Comparison of ENCODE assay signal across 11 cellular contexts in genomic region chrX:40166582-40166981, GRCh38.
DNase-seq lines count a peak whose midpoint lies in the region; ATAC-seq lines count a peak whose summit lies in the region.
"Had no signal": no experiment of that assay in that cellular context is flagged by ENCODE, and none has a peak within 500 bp of the region (broad histone marks: within the 10 kb centered on the region; RNA-seq: fewer than 3 reads in every experiment).

No MANE protein-coding gene starts in this region.

- H3K4me3 ChIP-seq in BLaER1, result no peak overlapping the region; the same call in 1 of the 2 replicates
- H3K4me3 ChIP-seq in GM23248, result peak overlapping the region; percentile 61
- H3K4me3 ChIP-seq in iPS-20b (ENCODE audit: low read length), result peak overlapping the region; percentile 60; the same call in 1 of the 2 replicates

- H3K9me3 ChIP-seq in BLaER1, result peaks cover 16% of the 10 kb centered on the region; the same call in 1 of the 2 replicates
- H3K9me3 ChIP-seq in GM23248 (ENCODE audit: low read depth), result no peaks in the 10 kb centered on the region
- H3K9me3 ChIP-seq in iPS-20b (ENCODE audit: insufficient read depth, low read depth, low read length), result no peaks in the 10 kb centered on the region
- H3K9me3 ChIP-seq: pancreas had no signal

- peak overlapping the region; percentile 58; the same call in 1 of the 2 replicates for H2AFZ ChIP-seq in GM23248

- no peaks in the 10 kb centered on the region for H3K9me2 ChIP-seq in GM23248 (ENCODE audit: insufficient read depth)

- H3K4me2 ChIP-seq in BLaER1 (peak overlapping the region; percentile 83), GM23248 (ENCODE audit: unreplicated experiment) (peak overlapping the region; percentile 83)

- peak; percentile 85 for DNase-seq in GM23248
- DNase-seq in T1000 (lab: John Stamatoyannopoulos, UW), result peak; percentile 15
- no peak for DNase-seq in HK-2 (ENCODE audit: unreplicated experiment)
- no peak for DNase-seq in NCI-H187 treated with DMSO at 0.1 percent for 48 hours (lab: John Stamatoyannopoulos, UW)
- DNase-seq: NCI-H526 treated with DMSO at 0.1 percent for 48 hours; pancreas; stimulated activated naive CD4-positive, alpha-beta T cell treated with Interleukin-2 at 50 U/mL for 16 hours had no signal

- H4K20me1 ChIP-seq in BLaER1 (no peaks in the 10 kb centered on the region), GM23248 (ENCODE audit: insufficient read depth) (no peaks in the 10 kb centered on the region)

- H3K79me2 ChIP-seq in GM23248 (ENCODE audit: insufficient read depth), result no peaks in the 10 kb centered on the region

- H3K9ac ChIP-seq in BLaER1 (peak overlapping the region; percentile 78), GM23248 (peak overlapping the region; percentile 56), iPS-20b (ENCODE audit: low read depth, low read length) (peak overlapping the region; percentile 80; the same call in 1 of the 2 replicates)

- no peaks in the 10 kb centered on the region for H3K36me3 ChIP-seq in BLaER1
- H3K36me3 ChIP-seq in GM23248 (ENCODE audit: low read depth), result no peaks in the 10 kb centered on the region
- H3K36me3 ChIP-seq in iPS-20b (ENCODE audit: insufficient read depth, low read depth, low read length), result no peaks in the 10 kb centered on the region
- H3K36me3 ChIP-seq: pancreas had no signal

- in situ Hi-C loops in GM23248 (cut with MboI), result no loop called here

- ATAC-seq in GM19463 (IDR thresholded peaks at IDR 0.05; ENCODE audit: unreplicated experiment), result no peak
- ATAC-seq in HG03520 (IDR thresholded peaks at IDR 0.05; ENCODE audit: unreplicated experiment), result no peak
- ATAC-seq: pancreas had no signal

- peak overlapping the region; percentile 99 for H3K27ac ChIP-seq in BLaER1
- 0 out of 2 replicates have a peak overlapping the region, but pooled peaks have one; percentile 3 for H3K27ac ChIP-seq in GM23248
- H3K27ac ChIP-seq in iPS-20b (ENCODE audit: low read length), result no peak overlapping the region
- H3K27ac ChIP-seq: pancreas had no signal

- peaks cover 90% of the 10 kb centered on the region for H3K4me1 ChIP-seq in BLaER1
- peaks cover 17% of the 10 kb centered on the region for H3K4me1 ChIP-seq in GM23248 (ENCODE audit: insufficient read depth)
- H3K4me1 ChIP-seq in iPS-20b (ENCODE audit: insufficient read depth, low read length), result peaks cover 20% of the 10 kb centered on the region
- H3K4me1 ChIP-seq: pancreas had no signal

- H3F3A ChIP-seq in GM23248 (ENCODE audit: insufficient read depth), result no peaks in the 10 kb centered on the region; the same call in 1 of the 2 replicates

- WGBS in GM23248 (ENCODE audit: low coverage in 1 of 2, low lambda C conversion rate in 2 of 2, missing lambda C conversion rate in 2 of 2), 2 experiments, result 0 to 10% methylated on average over 3 to 4 of the region's 4 CpGs

- no peaks in the 10 kb centered on the region for H3K27me3 ChIP-seq in BLaER1
- H3K27me3 ChIP-seq in GM23248 (replicated peaks; ENCODE audit: insufficient read depth), result no peaks in the 10 kb centered on the region
- peaks cover 35% of the 10 kb centered on the region for H3K27me3 ChIP-seq in iPS-20b (ENCODE audit: insufficient read depth, low read length)

Comparison
In these comparisons a context has a peak if more than half of its experiments do, and no peak if none do; other contexts are left out.
1. DNase-seq: peak in GM23248 (single experiment) and T1000 (single experiment); none in HK-2 (single experiment) and NCI-H187 treated with DMSO at 0.1 percent for 48 hours (single experiment).
2. Peak in every context shown above with its lines, with median percentiles within 50 percentile points of each other: H3K9ac ChIP-seq.